ENCODE assay signal across 18 cellular contexts in genomic region chr13:62130016-62130970, GRCh38.
"Had no signal": no experiment of that assay in that cellular context is flagged by ENCODE, and none has a peak within 500 bp of the region (broad histone marks: within the 10 kb centered on the region; RNA-seq: fewer than 3 reads in every experiment).

No MANE protein-coding gene starts in this region.

- H3K4me2 ChIP-seq: hepatocyte had no signal

- H3K36me3 ChIP-seq: spleen, upper lobe of right lung had no signal

- H3K4me1 ChIP-seq: parathyroid adenoma, spleen, upper lobe of right lung had no signal

- H3K9ac ChIP-seq: parathyroid adenoma had no signal

- H3K27me3 ChIP-seq: hepatocyte, spleen, upper lobe of right lung had no signal

- H3K36me3 Mint-ChIP-seq: activated naive CD8-positive, alpha-beta T cell treated with anti-CD3 and anti-CD28 coated beads for 36 hours; natural killer cell treated with Interleukin-12 subunit alpha and Interleukin-12 subunit beta and Interleukin-15 and Interleukin-18, amount 100 ng/mL, for 72 hours had no signal

- H3K9me3 ChIP-seq: upper lobe of right lung had no signal

- ATAC-seq: activated T-cell treated with anti-CD3 and anti-CD28 coated beads, Interleukin-2, amount 50 U/mL, for 4 hours; esophagus mucosa; natural killer cell treated with Interleukin-12 subunit alpha and Interleukin-12 subunit beta and Interleukin-15 and Interleukin-18, amount 100 ng/mL, for 72 hours; upper lobe of right lung had no signal

- H3K4me3 ChIP-seq: hepatocyte, spleen, upper lobe of right lung had no signal

- DNase-seq: activated CD4-positive, alpha-beta T cell treated with anti-CD3 and anti-CD28 coated beads, Interleukin-2, amount 50 U/mL, for 4 hours; activated CD8-positive, alpha-beta memory T cell treated with anti-CD3 and anti-CD28 coated beads, Interleukin-2, amount 50 U/mL, for 48 hours; activated naive CD4-positive, alpha-beta T cell treated with Interleukin-2 at 50 U/mL for 16 hours; activated naive CD8-positive, alpha-beta T cell treated with anti-CD3 and anti-CD28 coated beads for 36 hours; activated T-cell treated with anti-CD3 and anti-CD28 coated beads, Interleukin-2, amount 50 U/mL, for 4 hours; effector memory CD4-positive, alpha-beta T cell; foreskin melanocyte; nucleus accumbens; spleen; stimulated activated CD4-positive, alpha-beta T cell treated with anti-CD3 and anti-CD28 coated beads, Interleukin-4, amount 100 ng/mL, for 1 hour; stimulated activated naive CD4-positive, alpha-beta T cell treated with Interleukin-2 at 50 U/mL for 16 hours; T-helper 1 cell; upper lobe of right lung had no signal

- H3K27ac Mint-ChIP-seq: activated naive CD8-positive, alpha-beta T cell treated with anti-CD3 and anti-CD28 coated beads for 36 hours; natural killer cell treated with Interleukin-12 subunit alpha and Interleukin-12 subunit beta and Interleukin-15 and Interleukin-18, amount 100 ng/mL, for 72 hours had no signal

- H3K27me3 Mint-ChIP-seq: activated naive CD8-positive, alpha-beta T cell treated with anti-CD3 and anti-CD28 coated beads for 36 hours; central memory CD8-positive, alpha-beta T cell; natural killer cell treated with Interleukin-12 subunit alpha and Interleukin-12 subunit beta and Interleukin-15 and Interleukin-18, amount 100 ng/mL, for 72 hours had no signal

- H3K4me3 Mint-ChIP-seq: activated naive CD8-positive, alpha-beta T cell treated with anti-CD3 and anti-CD28 coated beads for 36 hours; activated T-cell treated with anti-CD3 and anti-CD28 coated beads, Interleukin-2, amount 50 U/mL, for 4 hours; central memory CD8-positive, alpha-beta T cell; natural killer cell treated with Interleukin-12 subunit alpha and Interleukin-12 subunit beta and Interleukin-15 and Interleukin-18, amount 100 ng/mL, for 72 hours had no signal

- H2AFZ ChIP-seq: hepatocyte, parathyroid adenoma had no signal

- H3K27ac ChIP-seq: hepatocyte, parathyroid adenoma, spleen, upper lobe of right lung had no signal

- H3K4me1 Mint-ChIP-seq: activated naive CD8-positive, alpha-beta T cell treated with anti-CD3 and anti-CD28 coated beads for 36 hours; central memory CD8-positive, alpha-beta T cell had no signal
